Comparison of ENCODE assay signal across 8 cellular contexts in genomic region chr7:151876899-151877777, GRCh38. TPM values are rescaled to one million over a fixed set of nuclear protein-coding genes. Genes with fewer than 3 reads are reported as not detected.
A peak's percentile ranks its signal among the peaks of the same experiment; 100 is the strongest.
DNase-seq lines count a peak whose midpoint lies in the region; ATAC-seq and TF ChIP-seq lines count a peak whose summit lies in the region.

Gene PRKAG2, minus strand, starts transcription at chr7:151877115. Its CDS starts 495 bp downstream, at chr7:151876620.

- peak; percentile 47 for ATAC-seq in HG02870 (IDR thresholded peaks at IDR 0.05; ENCODE audit: unreplicated experiment)

- H3K4me3 ChIP-seq in endodermal cell (ENCODE audit: low read length) = peak within 1 kb of the TSS; percentile 85

- H3K9me3 ChIP-seq in endodermal cell (ENCODE audit: control insufficient read depth, low read length) = no peaks in the 10 kb centered on the region

- no peaks in the 10 kb centered on the region for H3K36me3 ChIP-seq in endodermal cell (ENCODE audit: control insufficient read depth, insufficient read depth, low read length)

- no peak within 1 kb of the TSS for H3K27ac Mint-ChIP-seq in endodermal cell

- H3K27me3 ChIP-seq in endodermal cell (ENCODE audit: control insufficient read depth, insufficient read depth, low read length, poor library complexity, severe bottlenecking) = peaks cover 58% of the 10 kb centered on the region

- H3K27ac ChIP-seq in endodermal cell (ENCODE audit: low read depth, low read length) = no peak within 1 kb of the TSS

- in situ Hi-C loops in GM13976 (cut with MboI; ENCODE audit: low sequenced_read_pairs, unreplicated experiment) = no loop called here

- H3K27me3 Mint-ChIP-seq in endodermal cell (ENCODE audit: insufficient read depth) = peaks cover 59% of the 10 kb centered on the region

- H3K4me1 ChIP-seq in endodermal cell (ENCODE audit: control insufficient read depth, insufficient read depth, low read length) = no peaks in the 10 kb centered on the region

- 0 to 1% methylated on average over 24 to 95 of the region's 95 CpGs for WGBS in endodermal cell (ENCODE audit: insufficient coverage in 1 of 2, insufficient read length in 1 of 2), 2 experiments

- no peak within 1 kb of the TSS for H3K9ac ChIP-seq in endodermal cell (ENCODE audit: extremely low read depth, low read length, poor library complexity, severe bottlenecking)

- DNase-seq in GM13976 (ENCODE audit: low spot score) (peak; percentile 82), NCI-H226 (peak; percentile 52), endodermal cell (peak; percentile 77), mucosa of gallbladder (ENCODE audit: low spot score) (peak; percentile 55), DMS114 treated with DMSO at 0.1 percent for 48 hours (lab: John Stamatoyannopoulos, UW; ENCODE audit: unreplicated experiment) (no peak)
- peak; percentile 40 to 68 (median 45) for DNase-seq in activated CD8-positive, alpha-beta memory T cell treated with anti-CD3 and anti-CD28 coated beads for 48 hours (ENCODE audit: low read depth in 2 of 3, low spot score in 2 of 3)
- DNase-seq in stimulated activated CD8-positive, alpha-beta memory T cell treated with anti-CD3 and anti-CD28 coated beads, Interleukin-2, amount 100 ng/mL, for 48 hours (ENCODE audit: low read depth in 2 of 2) = peak; percentile 55 to 61

- no peaks in the 10 kb centered on the region for H3K9me3 Mint-ChIP-seq in endodermal cell

- no peaks in the 10 kb centered on the region for H3K36me3 Mint-ChIP-seq in endodermal cell (ENCODE audit: low read depth)

- TF ChIP-seq CTCF in GM13976 (IDR thresholded peaks at IDR 0.05; ENCODE audit: borderline replicate concordance, control extremely low read depth, extremely low read depth, insufficient read depth, missing control alignments) = no peak
- peak; percentile 30 for TF ChIP-seq CTCF in endodermal cell (conservative IDR thresholded peaks at IDR 0.05)

- H3K4me1 Mint-ChIP-seq in endodermal cell = no peaks in the 10 kb centered on the region

- peak within 1 kb of the TSS; percentile 77 for H3K4me3 Mint-ChIP-seq in endodermal cell

RNA-seq across cellular contexts. Expression of gene PRKAG2, which starts in this region (rescaled TPM):
- total RNA-seq in endodermal cell = 10 to 100 TPM; 17.2 to 20.7 TPM
- 13.3 TPM for polyA plus RNA-seq in endodermal cell (2013, experiment 1 of 2)
- 15.2 TPM for polyA plus RNA-seq in endodermal cell (2013, experiment 2 of 2)
- total RNA-seq in mucosa of gallbladder = 54.8 TPM
